In genomic region chr17:65959630-65960029, GRCh38 we compare ENCODE assay signal across 7 cellular contexts.
"Had no signal": no experiment of that assay in that cellular context is flagged by ENCODE, and none has a peak within 500 bp of the region (broad histone marks: within the 10 kb centered on the region; RNA-seq: fewer than 3 reads in every experiment).

No MANE protein-coding gene starts in this region.

- ATAC-seq: GM12878 had no signal

- H3K4me3 ChIP-seq: GM12878 had no signal

- FAIRE-seq: GM12878, GM12891, GM12892, GM18507, GM19239 had no signal

- DNase-seq: GDM1, GF-D8 had no signal
